Comparison of ENCODE assay signal across 22 cellular contexts in genomic region chr20:58077282-58077681, GRCh38.
"Had no signal": no experiment of that assay in that cellular context is flagged by ENCODE, and none has a peak within 500 bp of the region (broad histone marks: within the 10 kb centered on the region; RNA-seq: fewer than 3 reads in every experiment).

No MANE protein-coding gene starts in this region.

- H3K9me3 ChIP-seq: esophagus squamous epithelium, neutrophil, testis, tibial nerve, vagina had no signal

- H3K9me3 Mint-ChIP-seq: immature natural killer cell; stimulated activated naive CD8-positive, alpha-beta T cell treated with anti-CD3 and anti-CD28 coated beads, Interleukin-15, amount 100 ng/mL, for 72 hours had no signal

- H3K27ac Mint-ChIP-seq: immature natural killer cell; naive thymus-derived CD4-positive, alpha-beta T cell; stimulated activated naive B cell treated with anti-CD40 and anti-IgM and Interleukin-4, amounts not matched to agents 10 μg/mL and 1 μg/mL and 100 μg/mL, for 72 hours; stimulated activated naive CD8-positive, alpha-beta T cell treated with anti-CD3 and anti-CD28 coated beads, Interleukin-15, amount 100 ng/mL, for 72 hours had no signal

- H3K4me1 Mint-ChIP-seq: immature natural killer cell; stimulated activated naive CD8-positive, alpha-beta T cell treated with anti-CD3 and anti-CD28 coated beads, Interleukin-15, amount 100 ng/mL, for 72 hours had no signal

- DNase-seq: central memory CD4-positive, alpha-beta T cell; effector memory CD4-positive, alpha-beta T cell; esophagus squamous epithelium; foreskin fibroblast; immature natural killer cell; kidney; left cardiac atrium; left ventricle myocardium superior; mesendoderm; naive thymus-derived CD4-positive, alpha-beta T cell; posterior cingulate gyrus; stimulated activated CD4-positive, alpha-beta T cell treated with anti-CD3 and anti-CD28 coated beads, Interleukin-4, amount 100 ng/mL, for 1 hour; stimulated activated naive B cell treated with anti-CD40 and anti-IgM and Interleukin-4, amounts not matched to agents 10 μg/mL and 1 μg/mL and 100 μg/mL, for 72 hours; stimulated activated naive CD8-positive, alpha-beta T cell treated with anti-CD3 and anti-CD28 coated beads, Interleukin-15, amount 100 ng/mL, for 72 hours; testis had no signal

- H3K36me3 Mint-ChIP-seq: immature natural killer cell; naive thymus-derived CD4-positive, alpha-beta T cell; stimulated activated naive B cell treated with anti-CD40 and anti-IgM and Interleukin-4, amounts not matched to agents 10 μg/mL and 1 μg/mL and 100 μg/mL, for 72 hours had no signal

- H3K4me2 ChIP-seq: smooth muscle cell had no signal

- H3K27ac ChIP-seq: epithelial cell of prostate, esophagus squamous epithelium, gastroesophageal sphincter, neutrophil, testis, tibial nerve had no signal

- H3K4me3 Mint-ChIP-seq: immature natural killer cell; naive thymus-derived CD4-positive, alpha-beta T cell; stimulated activated naive B cell treated with anti-CD40 and anti-IgM and Interleukin-4, amounts not matched to agents 10 μg/mL and 1 μg/mL and 100 μg/mL, for 72 hours; stimulated activated naive CD8-positive, alpha-beta T cell treated with anti-CD3 and anti-CD28 coated beads, Interleukin-15, amount 100 ng/mL, for 72 hours had no signal

- H3K36me3 ChIP-seq: esophagus squamous epithelium, gastroesophageal sphincter, neutrophil, tibial nerve, vagina had no signal

- FAIRE-seq: kidney had no signal

- ATAC-seq: gastroesophageal sphincter; left cardiac atrium; left ventricle myocardium superior; naive thymus-derived CD4-positive, alpha-beta T cell; right cardiac atrium; stimulated activated naive B cell treated with anti-CD40 and anti-IgM and Interleukin-4, amounts not matched to agents 10 μg/mL and 1 μg/mL and 100 μg/mL, for 72 hours; stimulated activated naive CD8-positive, alpha-beta T cell treated with anti-CD3 and anti-CD28 coated beads, Interleukin-15, amount 100 ng/mL, for 72 hours had no signal

- H3K27me3 ChIP-seq: neutrophil, testis, tibial nerve, vagina had no signal

- H3K4me3 ChIP-seq: esophagus squamous epithelium, gastroesophageal sphincter, smooth muscle cell, testis, tibial nerve, vagina had no signal
